Comparison of ENCODE assay signal across 25 cellular contexts in genomic region chr19:5695649-5696195, GRCh38. TPM values are rescaled to one million over a fixed set of nuclear protein-coding genes. Genes with fewer than 3 reads are reported as not detected.
DNase-seq lines count a peak whose midpoint lies in the region; ATAC-seq and TF ChIP-seq lines count a peak whose summit lies in the region.
"Had no signal": no experiment of that assay in that cellular context is flagged by ENCODE, and none has a peak within 500 bp of the region (broad histone marks: within the 10 kb centered on the region; RNA-seq: fewer than 3 reads in every experiment).

No MANE protein-coding gene starts in this region.

- no peak overlapping the region for H2AFZ ChIP-seq in SU-DHL-6 (ENCODE audit: low read depth, low read length, severe bottlenecking)
- H2AFZ ChIP-seq: parathyroid adenoma had no signal

- H3K36me3 ChIP-seq in SU-DHL-6 (ENCODE audit: low read length): no peaks in the 10 kb centered on the region; the same call in 1 of the 2 replicates

- peaks cover 64% of the 10 kb centered on the region for H3K36me3 Mint-ChIP-seq in CD4-positive, alpha-beta T cell (ENCODE audit: low read depth)

- H3K27ac Mint-ChIP-seq in CD4-positive, alpha-beta T cell: peak overlapping the region; percentile 51
- H3K27ac Mint-ChIP-seq: CD8-positive, alpha-beta T cell had no signal

- no peak for TF ChIP-seq CTCF in CD4-positive, alpha-beta T cell (IDR thresholded peaks at IDR 0.05)
- no peak for TF ChIP-seq CTCF in SU-DHL-6 (IDR thresholded peaks at IDR 0.05; ENCODE audit: insufficient read depth, low read length, poor library complexity, severe bottlenecking)

- intact Hi-C loops in CD4-positive, alpha-beta T cell (cut with DNase I, micrococcal nuclease): no loop called here
- intact Hi-C loops in head of caudate nucleus (cut with DNase I): no loop called here

- in situ Hi-C loops in GM18951 (cut with MboI; ENCODE audit: low sequenced_read_pairs, unreplicated experiment): no loop called here

- no peak overlapping the region for H3K27ac ChIP-seq in CD4-positive, alpha-beta T cell (ENCODE audit: low read depth, low read length)
- H3K27ac ChIP-seq in SU-DHL-6 (ENCODE audit: low read depth, low read length): peak overlapping the region; percentile 47
- H3K27ac ChIP-seq: colonic mucosa, HL-60, parathyroid adenoma, tibial nerve had no signal

- ATAC-seq in CD4-positive, alpha-beta T cell (ENCODE audit: poor library complexity): no peak
- ATAC-seq: CD8-positive, alpha-beta T cell; Right ventricle myocardium inferior; sciatic nerve had no signal

- H3K9me3 ChIP-seq in CD4-positive, alpha-beta T cell (ENCODE audit: control insufficient read depth, low read length): no peaks in the 10 kb centered on the region
- no peaks in the 10 kb centered on the region for H3K9me3 ChIP-seq in SU-DHL-6 (ENCODE audit: insufficient read depth, low read length)
- H3K9me3 ChIP-seq: colonic mucosa, tibial nerve had no signal

- no peaks in the 10 kb centered on the region; the same call in 1 of the 2 replicates for H4K20me1 ChIP-seq in SU-DHL-6 (ENCODE audit: low read depth, low read length)

- CTCF ChIA-PET in CD4-positive, alpha-beta T cell (lab: Charles Lee): interaction anchor here (0.6 kb wide), 1 partner anchor 10 kb away, joined by 3 read pairs; no protein-coding TSS in a partner anchor

- peaks cover 20% of the 10 kb centered on the region for H3K4me1 Mint-ChIP-seq in CD4-positive, alpha-beta T cell (ENCODE audit: low read depth)

- H3F3A ChIP-seq in SU-DHL-6 (ENCODE audit: insufficient read depth): peaks cover 37% of the 10 kb centered on the region

- TF ChIP-seq POLR2A in GM18951 (IDR thresholded peaks at IDR 0.05; ENCODE audit: extremely low read depth, insufficient read depth, insufficient read length) (peak; percentile 8), erythroblast (IDR thresholded peaks at IDR 0.05; ENCODE audit: low read length) (no peak)

- no peak overlapping the region for H3K9ac ChIP-seq in SU-DHL-6 (ENCODE audit: low read length)
- H3K9ac ChIP-seq: parathyroid adenoma had no signal

- DNase-seq in CD4-positive, alpha-beta T cell: no peak
- DNase-seq in iPS-NIHi11 (ENCODE audit: low spot score) (peak; percentile 29), HT-29 (ENCODE audit: low spot score) (no peak), head of caudate nucleus (no peak), erythroblast (lab: John Stamatoyannopoulos, UW) (no peak), foreskin melanocyte (no peak)
- DNase-seq: activated CD4-positive, alpha-beta T cell treated with anti-CD3 and anti-CD28 coated beads, Interleukin-2, amount 50 U/mL, for 48 hours; CD8-positive, alpha-beta T cell; colonic mucosa; HCEC 1CT; hippocampal formation; kidney; naive B cell; NCI-H1048; NCI-H2107 had no signal

- H3K79me2 ChIP-seq in SU-DHL-6 (ENCODE audit: insufficient read depth, low read length): peaks cover 24% of the 10 kb centered on the region

- H3K27me3 Mint-ChIP-seq in CD4-positive, alpha-beta T cell: no peaks in the 10 kb centered on the region
- H3K27me3 Mint-ChIP-seq: activated naive CD8-positive, alpha-beta T cell; naive B cell; stimulated activated naive CD8-positive, alpha-beta T cell treated with anti-CD3 and anti-CD28 coated beads, Interleukin-15, Interleukin-2, amounts not matched to agents 100 ng/mL and 50 ng/mL, for 24 hours had no signal

- no peaks in the 10 kb centered on the region for H3K9me3 Mint-ChIP-seq in CD4-positive, alpha-beta T cell
- H3K9me3 Mint-ChIP-seq: CD8-positive, alpha-beta T cell; naive B cell; stimulated activated naive CD8-positive, alpha-beta T cell treated with anti-CD3 and anti-CD28 coated beads, Interleukin-15, Interleukin-2, amounts not matched to agents 100 ng/mL and 50 ng/mL, for 24 hours had no signal

- H3K4me3 Mint-ChIP-seq in CD4-positive, alpha-beta T cell: no peak overlapping the region
- H3K4me3 Mint-ChIP-seq: activated naive CD8-positive, alpha-beta T cell; CD8-positive, alpha-beta T cell had no signal

- no peak overlapping the region for H3K4me3 ChIP-seq in SU-DHL-6 (ENCODE audit: insufficient read depth, low read length, poor library complexity, severe bottlenecking)
- H3K4me3 ChIP-seq: colonic mucosa, tibial nerve had no signal

- no peak overlapping the region for H3K4me2 ChIP-seq in SU-DHL-6 (ENCODE audit: low read depth, low read length, poor library complexity, severe bottlenecking)

- POLR2A ChIA-PET in CD4-positive, alpha-beta T cell (lab: Charles Lee): interaction anchor here (1.0 kb wide), 1 partner anchor 9 kb away, joined by 3 read pairs; no protein-coding TSS in a partner anchor

- H3K27me3 ChIP-seq in CD4-positive, alpha-beta T cell (ENCODE audit: control insufficient read depth, insufficient read depth, low read length): no peaks in the 10 kb centered on the region
- H3K27me3 ChIP-seq in SU-DHL-6 (ENCODE audit: low read length): no peaks in the 10 kb centered on the region
- H3K27me3 ChIP-seq: colonic mucosa, tibial nerve had no signal

- no peaks in the 10 kb centered on the region for H3K9me2 ChIP-seq in SU-DHL-6 (replicated peaks; ENCODE audit: insufficient read depth, low read length)

RNA-seq across cellular contexts. Expression of gene RPL36, which starts 5.6 kb away (rescaled TPM):
- 1,000 to 10,000 TPM; 1,509 to 1,565 TPM for total RNA-seq in CD4-positive, alpha-beta T cell
- total RNA-seq in HT-29 (2014; rRNA removed; shearing (Covaris generic)): 1,326 and 1,347 TPM in 2 replicates

RNA-seq across cellular contexts. Expression of gene HSD11B1L, which starts 14.9 kb away (rescaled TPM):
- total RNA-seq in CD4-positive, alpha-beta T cell: 1 to 10 TPM; 2.4 to 2.9 TPM
- 2.1 and 4.1 TPM in 2 replicates for total RNA-seq in HT-29 (2014; rRNA removed; shearing (Covaris generic))

RNA-seq across cellular contexts. Expression of gene MICOS13, which starts 15.4 kb away (rescaled TPM):
- 10 to 100 TPM; 21.7 to 23.0 TPM for total RNA-seq in CD4-positive, alpha-beta T cell
- total RNA-seq in HT-29 (2014; rRNA removed; shearing (Covaris generic)): 222 and 223 TPM in 2 replicates

RNA-seq across cellular contexts. Expression of gene LONP1, which starts 24.2 kb away (rescaled TPM):
- 10 to 100 TPM; 88.7 to 91.0 TPM for total RNA-seq in CD4-positive, alpha-beta T cell
- total RNA-seq in HT-29 (2014; rRNA removed; shearing (Covaris generic)): 92.1 and 95.2 TPM in 2 replicates

RNA-seq across cellular contexts. Expression of gene CATSPERD, which starts 24.7 kb away (rescaled TPM):
- total RNA-seq in CD4-positive, alpha-beta T cell: not detected
- not detected in 2 replicates for total RNA-seq in HT-29 (2014; rRNA removed; shearing (Covaris generic))
- total RNA-seq: CD8-positive, alpha-beta T cell; colonic mucosa; kidney; lung microvascular endothelial cell; Right ventricle myocardium inferior; sciatic nerve; tibial nerve had no signal
